Comparison of ENCODE assay signal across 8 cellular contexts in genomic region chr6:138772596-138773176, GRCh38. TPM values are rescaled to one million over a fixed set of nuclear protein-coding genes. Genes with fewer than 3 reads are reported as not detected.
DNase-seq lines count a peak whose midpoint lies in the region; ATAC-seq lines count a peak whose summit lies in the region.

No MANE protein-coding gene starts in this region.

- peak overlapping the region; percentile 98 to 100 for H3K4me3 ChIP-seq in duodenal mucosa (ENCODE audit: low read depth in 1 of 2, low read length in 2 of 2)
- H3K4me3 ChIP-seq in neuronal stem cell (ENCODE audit: low read length in 2 of 2), result peak overlapping the region; percentile 75 to 96

- H3K9me3 ChIP-seq in duodenal mucosa (ENCODE audit: control insufficient read depth in 1 of 2, low read length in 2 of 2) (no peaks in the 10 kb centered on the region), neuronal stem cell (replicated peaks in 1 of 2; ENCODE audit: control insufficient read depth in 2 of 2, insufficient read depth in 1 of 2, low read depth in 1 of 2, low read length in 2 of 2) (no peaks in the 10 kb centered on the region)

- H2BK5ac ChIP-seq in neuronal stem cell (ENCODE audit: low read length), result no peak overlapping the region

- H3K14ac ChIP-seq in neuronal stem cell (ENCODE audit: low read length), result no peak overlapping the region

- no peak for ATAC-seq in GM21360 (IDR thresholded peaks at IDR 0.05; ENCODE audit: unreplicated experiment)
- no peak for ATAC-seq in HG03108 (IDR thresholded peaks at IDR 0.05; ENCODE audit: unreplicated experiment)

- intact Hi-C loops in posterior cingulate gyrus (cut with DNase I), result loop anchor here (5.0 kb wide), 1 partner anchor 345 kb away; no protein-coding TSS in a partner anchor

- H4K91ac ChIP-seq in neuronal stem cell (ENCODE audit: low read depth, low read length, poor library complexity), result no peak overlapping the region

- H2AK5ac ChIP-seq in neuronal stem cell (ENCODE audit: low read depth, low read length), result no peak overlapping the region

- H3K27ac ChIP-seq in duodenal mucosa (ENCODE audit: low read depth, low read length), result no peak overlapping the region
- no peak overlapping the region for H3K27ac ChIP-seq in neuronal stem cell (replicated peaks; ENCODE audit: low read length)

- DNase-seq in NCI-H2196 (lab: John Stamatoyannopoulos, UW; ENCODE audit: unreplicated experiment), result peak; percentile 33
- no peak for DNase-seq in NCI-H2196 treated with DMSO at 0.1 percent for 48 hours (lab: John Stamatoyannopoulos, UW; ENCODE audit: unreplicated experiment)
- peak; percentile 66 for DNase-seq in NCI-H2227 treated with DMSO at 0.1 percent for 48 hours (lab: John Stamatoyannopoulos, UW)
- no peak for DNase-seq in neuronal stem cell (ENCODE audit: low spot score)
- no peak for DNase-seq in posterior cingulate gyrus

- peaks cover 14 to 15% of the 10 kb centered on the region in 2 donors for H3K4me1 ChIP-seq in duodenal mucosa (ENCODE audit: control insufficient read depth in 1 of 2, insufficient read depth in 2 of 2, low read length in 2 of 2)
- H3K4me1 ChIP-seq in neuronal stem cell (ENCODE audit: control insufficient read depth in 2 of 2, insufficient read depth in 1 of 2, low read depth in 1 of 2, low read length in 2 of 2), result peaks cover 4 to 7% of the 10 kb centered on the region in 2 donors

- peak overlapping the region; percentile 71 to 87 for H3K9ac ChIP-seq in duodenal mucosa (ENCODE audit: low read depth in 1 of 2, low read length in 2 of 2)
- H3K9ac ChIP-seq in neuronal stem cell (ENCODE audit: low read depth, low read length, poor library complexity), result no peak overlapping the region

- no peak overlapping the region for H2BK120ac ChIP-seq in neuronal stem cell (ENCODE audit: low read depth, low read length)

- H3K23ac ChIP-seq in neuronal stem cell (ENCODE audit: low read depth, low read length, poor library complexity), result no peak overlapping the region

- H4K8ac ChIP-seq in neuronal stem cell (ENCODE audit: low read depth, low read length), result no peak overlapping the region

- no peak overlapping the region for H3K18ac ChIP-seq in neuronal stem cell (ENCODE audit: low read length)

- no peak overlapping the region for H3K4ac ChIP-seq in neuronal stem cell (ENCODE audit: low read length)

- no peak overlapping the region for H2BK15ac ChIP-seq in neuronal stem cell (ENCODE audit: low read length)

- H2AFZ ChIP-seq in neuronal stem cell (ENCODE audit: low read length), result peak overlapping the region; percentile 93

- WGBS in neuronal stem cell (ENCODE audit: extremely low coverage in 2 of 2, insufficient read length in 2 of 2, insufficient replicate concordance in 1 of 2), 2 donors, result no CpG with 5 or more reads among the region's 8 CpGs

- H3K27me3 ChIP-seq in duodenal mucosa (ENCODE audit: control insufficient read depth in 1 of 2, insufficient read depth in 2 of 2, low read length in 2 of 2), result no peaks in the 10 kb centered on the region
- H3K27me3 ChIP-seq in neuronal stem cell (ENCODE audit: control insufficient read depth in 3 of 3, insufficient read depth in 3 of 3, low read depth in 1 of 3, low read length in 3 of 3), result no peaks in the 10 kb centered on the region

- peaks cover 0 to 5% of the 10 kb centered on the region in 2 donors for H3K36me3 ChIP-seq in duodenal mucosa (ENCODE audit: control insufficient read depth in 1 of 2, insufficient read depth in 2 of 2, low read length in 2 of 2)
- peaks cover 0 to 4% of the 10 kb centered on the region in 2 donors for H3K36me3 ChIP-seq in neuronal stem cell (replicated peaks in 1 of 2; ENCODE audit: control insufficient read depth in 2 of 2, insufficient read depth in 2 of 2, low read length in 2 of 2)

- peaks cover 2% of the 10 kb centered on the region for H3K79me1 ChIP-seq in neuronal stem cell (ENCODE audit: low read depth, low read length)

- peak overlapping the region; percentile 70 for H3K4me2 ChIP-seq in neuronal stem cell (ENCODE audit: insufficient read depth, low read length, poor library complexity, severe bottlenecking)

- no peak overlapping the region for H2BK12ac ChIP-seq in neuronal stem cell (ENCODE audit: low read length)

RNA-seq across cellular contexts. Expression of gene CCDC28A, which starts 0.9 kb away (rescaled TPM):
- polyA plus RNA-seq in neuronal stem cell (2013, experiment 1 of 2), result 21.1 TPM
- polyA plus RNA-seq in neuronal stem cell (2013, experiment 2 of 2), result 20.4 TPM

RNA-seq across cellular contexts. Expression of gene ECT2L, which starts 23.2 kb away (rescaled TPM):
- polyA plus RNA-seq in neuronal stem cell (2013, experiment 1 of 2), result not detected
- polyA plus RNA-seq in neuronal stem cell (2013, experiment 2 of 2), result not detected

Comparison
In these comparisons a context has a peak if more than half of its experiments do, and no peak if none do; other contexts are left out.
1. DNase-seq: peak in NCI-H2196 (single experiment) and NCI-H2227 treated with DMSO at 0.1 percent for 48 hours (single experiment); none in NCI-H2196 treated with DMSO at 0.1 percent for 48 hours (single experiment), neuronal stem cell (single experiment) and posterior cingulate gyrus (0 of 10).